In genomic region chr10:97866524-97867219, GRCh38 we compare ENCODE assay signal across 22 cellular contexts. TPM values are rescaled to one million over a fixed set of nuclear protein-coding genes. Genes with fewer than 3 reads are reported as not detected.
DNase-seq lines count a peak whose midpoint lies in the region; ATAC-seq, FAIRE-seq and TF ChIP-seq lines count a peak whose summit lies in the region.
"Had no signal": no experiment of that assay in that cellular context is flagged by ENCODE, and none has a peak within 500 bp of the region (broad histone marks: within the 10 kb centered on the region; RNA-seq: fewer than 3 reads in every experiment).

No MANE protein-coding gene starts in this region.

- POLR2A ChIA-PET in HepG2 (lab: Yijun Ruan, JAX) (no interaction called here), GM12878 (lab: Charles Lee) (no interaction called here)

- H3K27ac ChIP-seq in HepG2 (ENCODE audit: extremely low read length, insufficient read depth, low read length): no peak overlapping the region
- no peak overlapping the region for H3K27ac ChIP-seq in right lobe of liver
- H3K27ac ChIP-seq in GM12878 (ENCODE audit: control insufficient read depth, insufficient read depth): no peak overlapping the region

- intact Hi-C loops in HepG2 (cut with micrococcal nuclease; ENCODE audit: unreplicated experiment) (no loop called here), right lobe of liver (cut with DNase I) (loop anchor here in 1 of 2 donors (5.0 kb wide), 1 partner anchor 74 kb away; no protein-coding TSS in a partner anchor), GM12878 (cut with micrococcal nuclease; ENCODE audit: unreplicated experiment) (loop anchor here (5.0 kb wide), 1 partner anchor 159 kb away; no protein-coding TSS in a partner anchor)

- H3K4me3 ChIP-seq in HepG2 (replicated peaks in 1 of 3; ENCODE audit: insufficient read depth in 1 of 3, low read depth in 2 of 3, low read length in 3 of 3) (no peak overlapping the region), right lobe of liver (no peak overlapping the region), GM12878 (no peak overlapping the region), MG63 (no peak overlapping the region)
- H3K4me3 ChIP-seq: A549, K562 had no signal

- CTCF ChIA-PET in HepG2 (lab: Yijun Ruan, JAX; ENCODE audit: low intra/inter-chr PET ratio, low total read pairs) (no interaction called here), GM12878 (lab: Yijun Ruan, JAX) (no interaction called here)

- in situ Hi-C loops in HepG2 (cut with HindIII; ENCODE audit: extremely low pct_ligation_motif_present, low pct_unique_long_range_greater_than_20kb) (loop anchor here (5.0 kb wide), 2 partner anchors 74 to 109 kb away; no protein-coding TSS in a partner anchor), GM12878 (cut with MboI) (no loop called here)

- TF ChIP-seq RAD21 in HepG2 (CRISPR knock-in tag; IDR thresholded peaks at IDR 0.05): no peak
- no peak for TF ChIP-seq RAD21 in GM12878 (IDR thresholded peaks at IDR 0.05; ENCODE audit: insufficient read depth, low read depth, low read length)

- no peaks in the 10 kb centered on the region for H3K9me3 ChIP-seq in HepG2 (ENCODE audit: low read length)
- no peaks in the 10 kb centered on the region for H3K9me3 ChIP-seq in right lobe of liver
- no peaks in the 10 kb centered on the region for H3K9me3 ChIP-seq in GM12878 (replicated peaks; ENCODE audit: control insufficient read depth, insufficient read depth, low read length)
- no peaks in the 10 kb centered on the region for H3K9me3 ChIP-seq in MG63
- H3K9me3 ChIP-seq: A549 had no signal

- H3K9ac ChIP-seq in HepG2 (ENCODE audit: insufficient read depth, low read depth, low read length) (no peak overlapping the region), GM12878 (ENCODE audit: control insufficient read depth, insufficient read depth, low read length) (no peak overlapping the region)

- H3K36me3 ChIP-seq in HepG2 (replicated peaks in 1 of 2; ENCODE audit: control insufficient read depth in 1 of 2, insufficient read depth in 2 of 2, low read length in 2 of 2) (no peaks in the 10 kb centered on the region), right lobe of liver (no peaks in the 10 kb centered on the region), GM12878 (ENCODE audit: control insufficient read depth in 2 of 2, insufficient read depth in 2 of 2, low read length in 1 of 2) (no peaks in the 10 kb centered on the region), MG63 (no peaks in the 10 kb centered on the region)

- H3K79me2 ChIP-seq in HepG2 (ENCODE audit: insufficient read depth, low read length) (no peaks in the 10 kb centered on the region), GM12878 (ENCODE audit: control insufficient read depth, insufficient read depth, low read length) (no peaks in the 10 kb centered on the region)

- TF ChIP-seq CTCF in HepG2 (CRISPR knock-in tag; IDR thresholded peaks at IDR 0.05) (no peak), right lobe of liver (IDR thresholded peaks at IDR 0.05) (no peak), GM12878 (IDR thresholded peaks at IDR 0.05 in 2 of 3, conservative IDR thresholded peaks at IDR 0.05 in 1 of 3; ENCODE audit: control insufficient read depth in 2 of 3, extremely low read depth in 1 of 3, insufficient read depth in 1 of 3, low read depth in 3 of 3, low read length in 3 of 3) (no peak)

- 41% methylated on average over 10 of the region's 10 CpGs for WGBS in HepG2 (ENCODE audit: low lambda C conversion rate)
- WGBS in right lobe of liver (ENCODE audit: insufficient coverage, low coverage, low lambda C conversion rate, missing lambda C conversion rate): 92% methylated on average over 5 of the region's 10 CpGs
- WGBS in GM12878 (ENCODE audit: insufficient coverage, insufficient replicate concordance, low lambda C conversion rate, missing lambda C conversion rate): 61% methylated on average over 10 of the region's 10 CpGs

- SMC1A ChIA-PET in GM12878 (lab: Charles Lee; ENCODE audit: uncharacterized antibody, unreplicated experiment): no interaction called here

- RAD21 ChIA-PET in GM12878 (lab: Charles Lee; ENCODE audit: unreplicated experiment): no interaction called here

- peaks cover 19% of the 10 kb centered on the region for H3K4me1 ChIP-seq in HepG2 (ENCODE audit: insufficient read depth, low read length)
- no peaks in the 10 kb centered on the region for H3K4me1 ChIP-seq in right lobe of liver
- H3K4me1 ChIP-seq in GM12878 (ENCODE audit: control insufficient read depth, insufficient read depth, low read length): peaks cover 3% of the 10 kb centered on the region; the same call in 1 of the 2 replicates

- ATAC-seq in HepG2 (no peak), right lobe of liver (no peak), GM12878 (no peak)
- ATAC-seq: A549, K562, PC-3 had no signal

- H3K27me3 ChIP-seq in HepG2 (ENCODE audit: control insufficient read depth in 1 of 2, insufficient read depth in 2 of 2, low read length in 2 of 2) (peaks cover 15 to 82% of the 10 kb centered on the region in 2 experiments), right lobe of liver (no peaks in the 10 kb centered on the region), GM12878 (replicated peaks in 1 of 2; ENCODE audit: control insufficient read depth in 2 of 2, insufficient read depth in 2 of 2, low read length in 1 of 2) (peaks cover 2% of the 10 kb centered on the region in 2 experiments; a peak in 2 of 4 replicates), MG63 (no peaks in the 10 kb centered on the region; the same call in 1 of the 2 replicates)

- no peak overlapping the region for H2AFZ ChIP-seq in HepG2 (ENCODE audit: low read length)
- H2AFZ ChIP-seq in GM12878 (ENCODE audit: control insufficient read depth, low read depth, low read length): no peak overlapping the region

- no peak overlapping the region for H3K4me2 ChIP-seq in HepG2 (ENCODE audit: low read depth, low read length)
- H3K4me2 ChIP-seq in GM12878 (ENCODE audit: control insufficient read depth, insufficient read depth): no peak overlapping the region
- H3K4me2 ChIP-seq: A549 had no signal

- BruUV-seq in HepG2 (replicated peaks; lab: Mats Ljungman, UMichigan) (no TSS peak), GM12878 (replicated peaks; lab: Mats Ljungman, UMichigan) (no TSS peak)

- TF ChIP-seq EP300 in HepG2 (IDR thresholded peaks at IDR 0.05; ENCODE audit: low read depth in 2 of 2, low read length in 2 of 2) (no peak), HepG2 (CRISPR knock-in tag; IDR thresholded peaks at IDR 0.05; ENCODE audit: borderline replicate concordance) (no peak), GM12878 (IDR thresholded peaks at IDR 0.05; ENCODE audit: borderline replicate concordance in 1 of 2, control insufficient read depth in 1 of 2, low read depth in 2 of 2, low read length in 2 of 2) (no peak)

- H4K20me1 ChIP-seq in HepG2 (ENCODE audit: insufficient read depth, low read length): no peaks in the 10 kb centered on the region
- no peaks in the 10 kb centered on the region for H4K20me1 ChIP-seq in GM12878 (ENCODE audit: control insufficient read depth, insufficient read depth)

- DNase-seq in HepG2 (ENCODE audit: low spot score): no peak
- DNase-seq in right lobe of liver: no peak
- no peak for DNase-seq in GM12878 (ENCODE audit: low read depth, low spot score)
- DNase-seq in mesenteric fat pad (ENCODE audit: low spot score): peak; percentile 57
- DNase-seq in urothelium cell line (ENCODE audit: low spot score): no peak
- DNase-seq in inferior parietal cortex (ENCODE audit: extremely low spot score): no peak
- no peak for DNase-seq in MG63
- DNase-seq in activated gamma-delta T cell treated with Interleukin-2 at 50 U/mL for 16 hours: no peak
- DNase-seq: CD4-positive, alpha-beta memory T cell; DMS153; EL; MV-4-11; NCI-H187 treated with DMSO at 0.1 percent for 48 hours; NCI-H226; NCI-H524; NCI-H82; PC-3; RPMI8226 had no signal

- FAIRE-seq in HepG2 (lab: Jason Lieb, UNC): no peak
- FAIRE-seq in GM12878 (lab: Jason Lieb, UNC): no peak
- FAIRE-seq in urothelium cell line (lab: Jason Lieb, UNC): peak; percentile 90
- FAIRE-seq: A549, GM12891, GM19239, K562 had no signal

- TF ChIP-seq POLR2A in HepG2 (IDR thresholded peaks at IDR 0.05; ENCODE audit: insufficient read depth in 1 of 2, low read depth in 2 of 2, low read length in 2 of 2): no peak
- no peak for TF ChIP-seq POLR2A in right lobe of liver (IDR thresholded peaks at IDR 0.05)
- no peak for TF ChIP-seq POLR2A in GM12878 (IDR thresholded peaks at IDR 0.05; ENCODE audit: low read depth, low read length)

RNA-seq across cellular contexts. Expression of gene GOLGA7B, which starts 17.0 kb away (rescaled TPM):
- total RNA-seq in HepG2 (2016; rRNA removed; fragmentation: Illumina TruSeq; extraction: Trizol) (not detected in 2 replicates), right lobe of liver (under 1 TPM; 0.06 to 0.28 (median 0.14) TPM), GM12878 (2014; rRNA removed) (not detected in 2 replicates), GM12878 (2014; rRNA removed; fragmentation: Illumina TruSeq; extraction: Trizol) (not detected in 2 replicates), GM12878 (2021) (not detected in 2 replicates), mesenteric fat pad (0.32 TPM)
- total RNA-seq in HepG2 (2016; cell fraction: cytosol; rRNA removed; fragmentation: Illumina TruSeq; extraction: Trizol; ENCODE audit: low read depth): not detected in 2 replicates
- total RNA-seq in HepG2 (2016; cell fraction: insoluble cytoplasmic fraction; rRNA removed; fragmentation: Illumina TruSeq; extraction: Trizol): not detected in 2 replicates
- total RNA-seq in HepG2 (2016; cell fraction: membrane; rRNA removed; fragmentation: Illumina TruSeq; extraction: Trizol): not detected in 2 replicates
- not detected in 2 replicates for total RNA-seq in HepG2 (2016; cell fraction: nucleus; rRNA removed; fragmentation: Illumina TruSeq; extraction: Trizol)
- polyA plus RNA-seq in HepG2 (2011; rRNA removed) (not detected in 2 replicates), GM12878 (2011; rRNA removed) (0.01 TPM in 1 of 2 replicates, not detected in the other), GM12878 (2014; fragmentation: Illumina TruSeq; extraction: Trizol) (0.01 TPM in 1 of 2 replicates, not detected in the other), GM12878 (2014; fragmentation: Nextera tagmentation; extraction: Ambion mirVana) (under 1 TPM in 1 of 2 experiments, not detected in 1; 0.02 TPM), GM12878 (2014; rRNA removed) (not detected in 2 replicates), GM12878 (2016; fragmentation: Nextera tagmentation; extraction: Ambion mirVana) (not detected)
- 0.01 TPM in 2 replicates for polyA plus RNA-seq in HepG2 (2011; cell fraction: cytosol; rRNA removed)
- polyA plus RNA-seq in HepG2 (2011; cell fraction: nucleus; rRNA removed): 0.05 and 0.07 TPM in 2 replicates
- polyA plus RNA-seq in HepG2 (2012): 0.11 TPM in 1 of 2 replicates, not detected in the other
- polyA plus RNA-seq in HepG2 (2016; cell fraction: cytosol; fragmentation: Illumina TruSeq; extraction: Trizol; ENCODE audit: low read depth): not detected in 2 replicates
- not detected in 2 replicates for polyA plus RNA-seq in HepG2 (2016; cell fraction: insoluble cytoplasmic fraction; fragmentation: Illumina TruSeq; extraction: Trizol; ENCODE audit: low read depth)
- not detected in 2 replicates for polyA plus RNA-seq in HepG2 (2016; cell fraction: membrane; fragmentation: Illumina TruSeq; extraction: Trizol; ENCODE audit: low read depth)
- polyA plus RNA-seq in HepG2 (2016; cell fraction: nucleus; fragmentation: Illumina TruSeq; extraction: Trizol; ENCODE audit: insufficient read depth, low read depth): not detected in 2 replicates
- not detected in 2 replicates for polyA minus RNA-seq in HepG2 (2011; rRNA and poly(A)+ RNA removed; ENCODE audit: low replicate concordance)
- not detected in 2 replicates for polyA minus RNA-seq in HepG2 (2011; cell fraction: cytosol; rRNA and poly(A)+ RNA removed)
- not detected in 2 replicates for polyA minus RNA-seq in HepG2 (2011; cell fraction: nucleus; rRNA and poly(A)+ RNA removed)
- total RNA-seq in GM12878 (2013; cell fraction: nucleolus; rRNA removed): not detected in 2 replicates
- polyA plus RNA-seq in GM12878 (2011; ENCODE audit: low read depth): not detected
- 0.02 TPM in 1 of 2 replicates, not detected in the other for polyA plus RNA-seq in GM12878 (2011; cell fraction: cytosol; rRNA removed)
- 0.01 TPM in 1 of 2 replicates, not detected in the other for polyA plus RNA-seq in GM12878 (2011; cell fraction: nucleus; rRNA removed)
- 0.06 TPM in 1 of 2 replicates, not detected in the other for polyA plus RNA-seq in GM12878 (2012)
- polyA minus RNA-seq in GM12878 (2011; rRNA and poly(A)+ RNA removed): not detected in 2 replicates
- not detected in 2 replicates for polyA minus RNA-seq in GM12878 (2011; cell fraction: cytosol; rRNA and poly(A)+ RNA removed)
- polyA minus RNA-seq in GM12878 (2011; cell fraction: nucleus; rRNA and poly(A)+ RNA removed): not detected in 2 replicates
- total RNA-seq in MG63 (2014; rRNA removed; shearing (Covaris generic); ENCODE audit: low replicate concordance): 0.20 TPM in 1 of 2 replicates, not detected in the other

Comparison
In these comparisons a context has a peak if more than half of its experiments do, and no peak if none do; other contexts are left out.
1. Of the 75 proteins assayed by ChIP-seq in both HepG2 and GM12878: peak only in HepG2: none; only in GM12878: BCL3; in both: none; in neither: 74.